ENCODE assay signal across 11 cellular contexts in the genomic region with DNA sequence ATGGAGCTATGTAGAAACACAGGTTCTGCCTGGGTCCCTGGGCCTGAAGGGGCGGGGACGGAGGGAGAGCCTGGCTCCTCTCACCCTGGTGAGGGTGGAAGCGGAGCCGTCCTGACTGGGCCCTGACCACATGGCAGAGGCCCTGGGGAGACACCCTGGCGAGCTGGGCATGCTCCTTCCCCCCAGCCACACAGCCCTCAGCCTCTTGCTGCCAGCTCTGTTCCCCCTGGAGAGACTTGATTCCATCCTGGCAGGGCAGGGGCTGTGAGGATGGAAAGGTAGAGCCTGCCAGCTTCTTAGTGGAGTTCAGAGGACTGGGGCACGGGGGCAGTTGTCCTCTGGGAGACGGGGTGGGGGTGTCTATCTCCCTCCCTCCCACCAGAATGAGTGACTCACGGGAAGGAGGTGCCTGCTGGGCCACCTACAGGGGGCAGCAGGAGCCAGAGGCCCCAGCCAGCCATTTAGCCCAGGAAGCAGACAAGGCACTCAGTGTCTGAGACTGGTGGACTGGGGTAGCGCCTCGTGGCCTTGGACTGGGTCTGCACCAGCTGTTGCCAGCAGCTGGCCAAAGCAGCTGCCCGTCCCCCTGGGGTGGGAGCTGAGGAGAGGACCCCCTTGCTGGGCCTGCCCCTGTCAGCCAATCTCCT. TPM values are rescaled to one million over a fixed set of nuclear protein-coding genes. Genes with fewer than 3 reads are reported as not detected.
DNase-seq lines count a peak whose midpoint lies in the region; ATAC-seq and TF ChIP-seq lines count a peak whose summit lies in the region.
"Had no signal": no experiment of that assay in that cellular context is flagged by ENCODE, and none has a peak within 500 bp of the region (broad histone marks: within the 10 kb centered on the region; RNA-seq: fewer than 3 reads in every experiment).

No MANE protein-coding gene starts in this region.

- peaks cover 24% of the 10 kb centered on the region for H3K27me3 Mint-ChIP-seq in activated naive CD8-positive, alpha-beta T cell treated with anti-CD3 and anti-CD28 coated beads, Interleukin-2, amount 10 ng/mL, durations not matched to agents 7 days and 5 days
- peaks cover 20% of the 10 kb centered on the region for H3K27me3 Mint-ChIP-seq in activated naive CD8-positive, alpha-beta T cell treated with anti-CD3 and anti-CD28 coated beads for 36 hours

- intact Hi-C loops in mammary epithelial cell (cut with micrococcal nuclease) (no loop called here), dorsolateral prefrontal cortex (cut with DNase I) (no loop called here)

- no peak overlapping the region for H3K4me3 Mint-ChIP-seq in activated naive CD8-positive, alpha-beta T cell treated with anti-CD3 and anti-CD28 coated beads, Interleukin-2, amount 10 ng/mL, durations not matched to agents 7 days and 5 days
- no peak overlapping the region for H3K4me3 Mint-ChIP-seq in activated naive CD8-positive, alpha-beta T cell treated with anti-CD3 and anti-CD28 coated beads for 36 hours
- H3K4me3 Mint-ChIP-seq: activated CD4-positive, alpha-beta memory T cell treated with anti-CD3 and anti-CD28 coated beads, Interleukin-2, amount 10 ng/mL, durations not matched to agents 7 days and 5 days; central memory CD8-positive, alpha-beta T cell had no signal

- no peak overlapping the region for H3K4me3 ChIP-seq in mammary epithelial cell (replicated peaks in 1 of 3; ENCODE audit: insufficient read depth in 1 of 3, low read depth in 2 of 3, low read length in 3 of 3)
- H3K4me3 ChIP-seq in retinal pigment epithelial cell (ENCODE audit: low read length), result no peak overlapping the region
- no peak overlapping the region for H3K4me3 ChIP-seq in dorsolateral prefrontal cortex

- H3K9ac ChIP-seq in mammary epithelial cell (ENCODE audit: insufficient read depth, low read length), result no peak overlapping the region

- no peak overlapping the region for H3K4me2 ChIP-seq in mammary epithelial cell (ENCODE audit: insufficient read depth, low read depth, low read length)

- POLR2A ChIA-PET in activated naive CD8-positive, alpha-beta T cell treated with anti-CD3 and anti-CD28 coated beads, Interleukin-2, amount 10 ng/mL, durations not matched to agents 7 days and 5 days (lab: Charles Lee), result no interaction called here

- no peak overlapping the region for H3K27ac Mint-ChIP-seq in activated naive CD8-positive, alpha-beta T cell treated with anti-CD3 and anti-CD28 coated beads, Interleukin-2, amount 10 ng/mL, durations not matched to agents 7 days and 5 days
- H3K27ac Mint-ChIP-seq in activated naive CD8-positive, alpha-beta T cell treated with anti-CD3 and anti-CD28 coated beads for 36 hours, result no peak overlapping the region
- H3K27ac Mint-ChIP-seq: activated CD4-positive, alpha-beta memory T cell treated with anti-CD3 and anti-CD28 coated beads, Interleukin-2, amount 10 ng/mL, durations not matched to agents 7 days and 5 days had no signal

- no peaks in the 10 kb centered on the region for H3K79me2 ChIP-seq in mammary epithelial cell (ENCODE audit: insufficient read depth, low read length)

- TF ChIP-seq RAD21 in Ishikawa (IDR thresholded peaks at IDR 0.05; ENCODE audit: low read depth), result peak; percentile 23; the same call in 1 of the 2 replicates

- no peaks in the 10 kb centered on the region for H3K36me3 Mint-ChIP-seq in activated naive CD8-positive, alpha-beta T cell treated with anti-CD3 and anti-CD28 coated beads, Interleukin-2, amount 10 ng/mL, durations not matched to agents 7 days and 5 days
- no peaks in the 10 kb centered on the region for H3K36me3 Mint-ChIP-seq in activated naive CD8-positive, alpha-beta T cell treated with anti-CD3 and anti-CD28 coated beads for 36 hours

- peaks cover 3% of the 10 kb centered on the region for H3K4me1 ChIP-seq in mammary epithelial cell (ENCODE audit: insufficient read depth, low read length)

- H2AFZ ChIP-seq in mammary epithelial cell (ENCODE audit: low read depth, low read length), result no peak overlapping the region

- no peaks in the 10 kb centered on the region for H3K9me3 Mint-ChIP-seq in activated naive CD8-positive, alpha-beta T cell treated with anti-CD3 and anti-CD28 coated beads, Interleukin-2, amount 10 ng/mL, durations not matched to agents 7 days and 5 days
- no peaks in the 10 kb centered on the region for H3K9me3 Mint-ChIP-seq in activated naive CD8-positive, alpha-beta T cell treated with anti-CD3 and anti-CD28 coated beads for 36 hours
- H3K9me3 Mint-ChIP-seq: activated CD4-positive, alpha-beta memory T cell treated with anti-CD3 and anti-CD28 coated beads, Interleukin-2, amount 10 ng/mL, durations not matched to agents 7 days and 5 days; central memory CD8-positive, alpha-beta T cell had no signal

- H3K36me3 ChIP-seq in mammary epithelial cell (ENCODE audit: insufficient read depth, low read length), result no peaks in the 10 kb centered on the region

- no peaks in the 10 kb centered on the region for H3K9me3 ChIP-seq in mammary epithelial cell (replicated peaks; ENCODE audit: insufficient read depth, low read length)

- dilution Hi-C loops in mammary epithelial cell (cut with HindIII; ENCODE audit: low sequenced_read_pairs), result loop anchor here (5.0 kb wide), 1 partner anchor 444 kb away; no protein-coding TSS in a partner anchor

- H3K27ac ChIP-seq in mammary epithelial cell (ENCODE audit: insufficient read depth, low read depth, low read length) (no peak overlapping the region), dorsolateral prefrontal cortex (no peak overlapping the region)

- H4K20me1 ChIP-seq in mammary epithelial cell (ENCODE audit: insufficient read depth, low read length), result no peaks in the 10 kb centered on the region

- DNase-seq in activated naive CD8-positive, alpha-beta T cell treated with anti-CD3 and anti-CD28 coated beads, Interleukin-2, amount 10 ng/mL, durations not matched to agents 7 days and 5 days, result no peak
- DNase-seq in activated naive CD8-positive, alpha-beta T cell treated with anti-CD3 and anti-CD28 coated beads for 36 hours, result no peak
- DNase-seq in mammary epithelial cell (no peak), retinal pigment epithelial cell (ENCODE audit: low read depth) (no peak), ureter (ENCODE audit: low spot score) (no peak), dorsolateral prefrontal cortex (no peak), NCI-H2029 (lab: John Stamatoyannopoulos, UW) (no peak)
- DNase-seq: activated CD4-positive, alpha-beta memory T cell treated with anti-CD3 and anti-CD28 coated beads, Interleukin-2, amount 10 ng/mL, durations not matched to agents 7 days and 5 days had no signal

- TF ChIP-seq EP300 in Ishikawa (IDR thresholded peaks at IDR 0.05; ENCODE audit: borderline replicate concordance), result no peak

- H3K4me1 Mint-ChIP-seq in activated naive CD8-positive, alpha-beta T cell treated with anti-CD3 and anti-CD28 coated beads, Interleukin-2, amount 10 ng/mL, durations not matched to agents 7 days and 5 days, result peaks cover 5% of the 10 kb centered on the region
- H3K4me1 Mint-ChIP-seq in activated naive CD8-positive, alpha-beta T cell treated with anti-CD3 and anti-CD28 coated beads for 36 hours, result no peaks in the 10 kb centered on the region
- H3K4me1 Mint-ChIP-seq: central memory CD8-positive, alpha-beta T cell had no signal

- in situ Hi-C loops in mammary epithelial cell (cut with MboI; ENCODE audit: low sequenced_read_pairs in 2 of 2), result loop anchor here in 1 of 2 donors (25.0 kb wide), 1 partner anchor 221 kb away; no protein-coding TSS in a partner anchor

- WGBS in mammary epithelial cell (ENCODE audit: low coverage, missing lambda C conversion rate), result 69% methylated on average over 10 of the region's 11 CpGs

- ATAC-seq in activated naive CD8-positive, alpha-beta T cell treated with anti-CD3 and anti-CD28 coated beads, Interleukin-2, amount 10 ng/mL, durations not matched to agents 7 days and 5 days (ENCODE audit: low read depth), result peak; percentile 40

- CTCF ChIA-PET in mammary epithelial cell (lab: Charles Lee; ENCODE audit: low non-redundant PET), result no interaction called here

- H3K27me3 ChIP-seq in mammary epithelial cell (ENCODE audit: insufficient read depth, low read length), result peaks cover 9% of the 10 kb centered on the region
- peaks cover 0 to 30% (median 13%) of the 10 kb centered on the region in 45 donors for H3K27me3 ChIP-seq in dorsolateral prefrontal cortex

- TF ChIP-seq CTCF in mammary epithelial cell (conservative IDR thresholded peaks at IDR 0.05 in 1 of 2, IDR thresholded peaks at IDR 0.05 in 1 of 2; ENCODE audit: extremely low read depth in 1 of 2, insufficient read depth in 1 of 2, low read depth in 1 of 2, low read length in 2 of 2), result peak; percentile 16 to 53
- TF ChIP-seq CTCF in retinal pigment epithelial cell (conservative IDR thresholded peaks at IDR 0.05; ENCODE audit: low read depth, low read length), result peak; percentile 38
- no peak for TF ChIP-seq CTCF in dorsolateral prefrontal cortex (IDR thresholded peaks at IDR 0.05 in 54 of 56, conservative IDR thresholded peaks at IDR 0.05 in 2 of 56; ENCODE audit: low read depth in 1 of 56, partially characterized antibody in 56 of 56)

- no TSS peak for BruUV-seq in mammary epithelial cell (replicated peaks; lab: Mats Ljungman, UMichigan)

TF ChIP-seq in Ishikawa, 13 proteins besides CTCF, POLR2A, EP300 and RAD21 (continues in another document):
- no peak for TF ChIP-seq YY1 (IDR thresholded peaks at IDR 0.05; ENCODE audit: low read depth)
- no peak for TF ChIP-seq ZBTB7A (IDR thresholded peaks at IDR 0.05; ENCODE audit: low read depth)
- no peak for TF ChIP-seq CREB1 (IDR thresholded peaks at IDR 0.05; ENCODE audit: low read depth)
- TF ChIP-seq NFIC (IDR thresholded peaks at IDR 0.05), result no peak
- no peak for TF ChIP-seq TEAD4 (IDR thresholded peaks at IDR 0.05)
- no peak for TF ChIP-seq TAF1 (IDR thresholded peaks at IDR 0.05; ENCODE audit: low read depth)
- TF ChIP-seq TCF12 (IDR thresholded peaks at IDR 0.05; ENCODE audit: low read depth), result no peak
- no peak for TF ChIP-seq USF1 (IDR thresholded peaks at IDR 0.05)
- no peak for TF ChIP-seq CEBPB (IDR thresholded peaks at IDR 0.05)

RNA-seq across cellular contexts. Expression of gene RNF17, which starts 22.8 kb away (rescaled TPM):
- total RNA-seq in activated naive CD8-positive, alpha-beta T cell treated with anti-CD3 and anti-CD28 coated beads, Interleukin-2, amount 10 ng/mL, durations not matched to agents 7 days and 5 days, result not detected
- total RNA-seq in activated naive CD8-positive, alpha-beta T cell treated with anti-CD3 and anti-CD28 coated beads for 36 hours, result not detected
- total RNA-seq in mammary epithelial cell (not detected), ureter (not detected), dorsolateral prefrontal cortex (1 to 10 TPM in 7 of 120 experiments, under 1 TPM in 24, not detected in 89; 0.07 to 4.3 (median 0.54) TPM)
- not detected for polyA plus RNA-seq in mammary epithelial cell
- polyA minus RNA-seq in mammary epithelial cell, result not detected
- total RNA-seq: activated CD4-positive, alpha-beta memory T cell treated with anti-CD3 and anti-CD28 coated beads, Interleukin-2, amount 10 ng/mL, durations not matched to agents 7 days and 5 days; M059J had no signal

Comparison
In these comparisons a context has a peak if more than half of its experiments do, and no peak if none do; other contexts are left out.
1. CTCF ChIP-seq: peak in mammary epithelial cell (2 of 2) and retinal pigment epithelial cell (single experiment); none in dorsolateral prefrontal cortex (0 of 56).